Comparison of ENCODE assay signal across 12 cellular contexts in the genomic region with DNA sequence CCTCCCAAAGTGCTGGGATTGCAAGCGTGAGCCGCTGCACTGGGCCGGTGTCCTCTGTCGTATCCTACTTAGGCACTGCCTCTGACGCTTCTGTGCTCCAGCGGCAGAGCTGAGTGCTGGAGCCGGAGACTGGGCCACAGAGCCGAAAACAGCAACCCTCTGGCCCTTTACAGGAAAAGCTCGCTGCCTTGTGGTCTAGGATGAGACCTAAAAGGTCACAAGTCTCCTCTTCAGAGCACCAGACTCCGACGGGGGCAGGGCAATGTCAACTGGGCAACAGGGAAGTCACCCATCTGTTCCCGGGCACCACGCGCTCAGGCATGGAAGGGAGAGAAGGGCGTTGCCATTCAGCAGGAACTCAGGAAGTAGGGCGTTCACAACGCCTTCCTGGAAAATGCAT.
DNase-seq lines count a peak whose midpoint lies in the region; ATAC-seq and TF ChIP-seq lines count a peak whose summit lies in the region.
"Had no signal": no experiment of that assay in that cellular context is flagged by ENCODE, and none has a peak within 500 bp of the region (broad histone marks: within the 10 kb centered on the region; RNA-seq: fewer than 3 reads in every experiment).

No MANE protein-coding gene starts in this region.

- H3K27me3 ChIP-seq in lower lobe of right lung (ENCODE audit: low read depth) = no peaks in the 10 kb centered on the region
- H3K27me3 ChIP-seq in tibial artery = no peaks in the 10 kb centered on the region

- H3K27me3 Mint-ChIP-seq in activated CD4-positive, alpha-beta T cell treated with anti-CD3 and anti-CD28 coated beads, Interleukin-2, amount 10 ng/mL, durations not matched to agents 24 days and 14 days = peaks cover 2% of the 10 kb centered on the region
- H3K27me3 Mint-ChIP-seq in activated CD4-positive, alpha-beta T cell treated with anti-CD3 and anti-CD28 coated beads for 36 hours = no peaks in the 10 kb centered on the region

- intact Hi-C loops in activated CD4-positive, alpha-beta T cell treated with anti-CD3 and anti-CD28 coated beads, Interleukin-2, amount 10 ng/mL, durations not matched to agents 24 days and 14 days (cut with micrococcal nuclease) = no loop called here
- intact Hi-C loops in activated CD4-positive, alpha-beta T cell treated with anti-CD3 and anti-CD28 coated beads for 36 hours (cut with DNase I, micrococcal nuclease) = no loop called here
- intact Hi-C loops in lower lobe of right lung (cut with DNase I) (no loop called here), tibial artery (cut with DNase I; ENCODE audit: low total_unique reads) (no loop called here)

- H3K36me3 Mint-ChIP-seq in activated CD4-positive, alpha-beta T cell treated with anti-CD3 and anti-CD28 coated beads, Interleukin-2, amount 10 ng/mL, durations not matched to agents 24 days and 14 days (ENCODE audit: low read depth) = no peaks in the 10 kb centered on the region
- no peaks in the 10 kb centered on the region for H3K36me3 Mint-ChIP-seq in activated CD4-positive, alpha-beta T cell treated with anti-CD3 and anti-CD28 coated beads for 36 hours (ENCODE audit: low read depth)
- H3K36me3 Mint-ChIP-seq: mesothelial cell of epicardium had no signal

- no peak for ATAC-seq in activated CD4-positive, alpha-beta T cell treated with anti-CD3 and anti-CD28 coated beads for 36 hours
- ATAC-seq in lower lobe of right lung (peak; percentile 84 to 86), HG02885 (IDR thresholded peaks at IDR 0.05; ENCODE audit: poor library complexity, unreplicated experiment) (no peak), HG03469 (IDR thresholded peaks at IDR 0.05; ENCODE audit: unreplicated experiment) (no peak)

- peak overlapping the region; percentile 54 for H3K27ac Mint-ChIP-seq in activated CD4-positive, alpha-beta T cell treated with anti-CD3 and anti-CD28 coated beads, Interleukin-2, amount 10 ng/mL, durations not matched to agents 24 days and 14 days
- no peak overlapping the region for H3K27ac Mint-ChIP-seq in activated CD4-positive, alpha-beta T cell treated with anti-CD3 and anti-CD28 coated beads for 36 hours
- H3K27ac Mint-ChIP-seq: mesothelial cell of epicardium had no signal

- peaks cover 22% of the 10 kb centered on the region for H3K4me1 Mint-ChIP-seq in activated CD4-positive, alpha-beta T cell treated with anti-CD3 and anti-CD28 coated beads, Interleukin-2, amount 10 ng/mL, durations not matched to agents 24 days and 14 days
- peaks cover 9% of the 10 kb centered on the region for H3K4me1 Mint-ChIP-seq in activated CD4-positive, alpha-beta T cell treated with anti-CD3 and anti-CD28 coated beads for 36 hours

- H3K4me3 ChIP-seq in lower lobe of right lung (no peak overlapping the region), tibial artery (no peak overlapping the region)

- H3K4me1 ChIP-seq in lower lobe of right lung (peaks cover 16% of the 10 kb centered on the region), tibial artery (no peaks in the 10 kb centered on the region)

- H3K9me3 Mint-ChIP-seq in activated CD4-positive, alpha-beta T cell treated with anti-CD3 and anti-CD28 coated beads, Interleukin-2, amount 10 ng/mL, durations not matched to agents 24 days and 14 days = peaks cover 3% of the 10 kb centered on the region
- peaks cover 6% of the 10 kb centered on the region for H3K9me3 Mint-ChIP-seq in activated CD4-positive, alpha-beta T cell treated with anti-CD3 and anti-CD28 coated beads for 36 hours (ENCODE audit: low read depth)

- H3K27ac ChIP-seq in lower lobe of right lung (peak overlapping the region; percentile 82), tibial artery (no peak overlapping the region)

- TF ChIP-seq CTCF in lower lobe of right lung (IDR thresholded peaks at IDR 0.05) = no peak
- TF ChIP-seq CTCF in tibial artery (IDR thresholded peaks at IDR 0.05) = no peak

- POLR2A ChIA-PET in activated CD4-positive, alpha-beta T cell treated with anti-CD3 and anti-CD28 coated beads for 36 hours (lab: Charles Lee) = no interaction called here

- DNase-seq in activated CD4-positive, alpha-beta T cell treated with anti-CD3 and anti-CD28 coated beads, Interleukin-2, amount 10 ng/mL, durations not matched to agents 24 days and 14 days = no peak
- DNase-seq in activated CD4-positive, alpha-beta T cell treated with anti-CD3 and anti-CD28 coated beads for 36 hours = no peak
- peak; percentile 48 for DNase-seq in cerebellum (ENCODE audit: low spot score)
- peak; percentile 87 for DNase-seq in lower lobe of right lung
- DNase-seq in tibial artery = peak; percentile 82 to 86
- no peak for DNase-seq in GOT3 (lab: John Stamatoyannopoulos, UW)
- DNase-seq: activated CD4-positive, CD25-positive, alpha-beta regulatory T cell treated with anti-CD3 and anti-CD28 coated beads, Interleukin-2, amount 50 U/mL, for 72 hours; Karpas-422; stimulated activated CD4-positive, alpha-beta T cell treated with anti-CD3 and anti-CD28 coated beads, Interleukin-1b, Interleukin-23, amount 100 ng/mL, for 48 hours had no signal

- H3K4me3 Mint-ChIP-seq in activated CD4-positive, alpha-beta T cell treated with anti-CD3 and anti-CD28 coated beads, Interleukin-2, amount 10 ng/mL, durations not matched to agents 24 days and 14 days = peak overlapping the region; percentile 5
- no peak overlapping the region for H3K4me3 Mint-ChIP-seq in activated CD4-positive, alpha-beta T cell treated with anti-CD3 and anti-CD28 coated beads for 36 hours
- H3K4me3 Mint-ChIP-seq: mesothelial cell of epicardium had no signal

- H3K9me3 ChIP-seq in lower lobe of right lung (no peaks in the 10 kb centered on the region), tibial artery (no peaks in the 10 kb centered on the region)

- CTCF ChIA-PET in activated CD4-positive, alpha-beta T cell treated with anti-CD3 and anti-CD28 coated beads for 36 hours (lab: Charles Lee) = interaction anchor here (0.6 kb wide), 2 partner anchors 13 to 282 kb away, joined by 3 read pairs; no protein-coding TSS in a partner anchor

- H3K36me3 ChIP-seq in lower lobe of right lung (no peaks in the 10 kb centered on the region), tibial artery (no peaks in the 10 kb centered on the region)

Comparison
In these comparisons a context has a peak if more than half of its experiments do, and no peak if none do; other contexts are left out.
1. DNase-seq: peak in cerebellum (single experiment), lower lobe of right lung (single experiment) and tibial artery (2 of 2); none in activated CD4-positive, alpha-beta T cell treated with anti-CD3 and anti-CD28 coated beads, Interleukin-2, amount 10 ng/mL, durations not matched to agents 24 days and 14 days (single experiment), activated CD4-positive, alpha-beta T cell treated with anti-CD3 and anti-CD28 coated beads for 36 hours (single experiment) and GOT3 (single experiment).
2. ATAC-seq: peak in lower lobe of right lung (2 of 2); none in activated CD4-positive, alpha-beta T cell treated with anti-CD3 and anti-CD28 coated beads for 36 hours (single experiment), HG02885 (single experiment) and HG03469 (single experiment).